Comparison of ENCODE assay signal across 23 cellular contexts in the genomic region with DNA sequence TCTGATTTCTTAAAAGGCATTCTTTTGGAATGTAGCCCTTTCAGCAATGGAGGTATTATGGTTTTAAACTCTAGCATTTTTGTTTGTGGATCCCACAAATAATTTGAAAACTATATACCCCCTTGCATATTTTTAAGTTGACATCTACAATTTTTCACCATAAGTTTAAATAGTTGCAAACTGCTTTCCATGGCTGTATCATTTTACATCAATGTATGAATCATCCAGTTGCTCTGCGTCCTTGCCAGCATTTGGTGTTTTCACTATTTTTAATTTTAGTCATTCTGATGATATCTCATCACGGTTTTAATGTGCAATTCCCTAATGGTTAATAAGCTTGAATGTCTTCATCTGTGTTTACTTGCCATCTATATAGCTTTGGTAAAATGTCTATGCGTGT. TPM values are rescaled to one million over a fixed set of nuclear protein-coding genes. Genes with fewer than 3 reads are reported as not detected.
DNase-seq lines count a peak whose midpoint lies in the region; FAIRE-seq and TF ChIP-seq lines count a peak whose summit lies in the region.
"Had no signal": no experiment of that assay in that cellular context is flagged by ENCODE, and none has a peak within 500 bp of the region (broad histone marks: within the 10 kb centered on the region; RNA-seq: fewer than 3 reads in every experiment).

No MANE protein-coding gene starts in this region.

- no peak overlapping the region for H3K9ac ChIP-seq in astrocyte (ENCODE audit: low read length)
- H3K9ac ChIP-seq: BLaER1, neural progenitor cell had no signal

- H3K4me2 ChIP-seq in astrocyte (ENCODE audit: low read length), result no peak overlapping the region
- H3K4me2 ChIP-seq: BLaER1, neural progenitor cell had no signal

- peak; percentile 76 for FAIRE-seq in astrocyte (lab: Jason Lieb, UNC)
- FAIRE-seq: TTC549 had no signal

- no peaks in the 10 kb centered on the region for H3K27me3 Mint-ChIP-seq in astrocyte (ENCODE audit: low read depth, unreplicated experiment)
- H3K27me3 Mint-ChIP-seq: stimulated activated naive CD8-positive, alpha-beta T cell treated with anti-CD3 and anti-CD28 coated beads, Interleukin-15, amount 100 ng/mL, for 72 hours; type B pancreatic cell had no signal

- H2AFZ ChIP-seq in astrocyte (ENCODE audit: low read depth, low read length), result no peak overlapping the region
- H2AFZ ChIP-seq: neural progenitor cell had no signal

- no peaks in the 10 kb centered on the region for H3K36me3 Mint-ChIP-seq in astrocyte (ENCODE audit: low read depth, unreplicated experiment)
- H3K36me3 Mint-ChIP-seq: neural progenitor cell, type B pancreatic cell had no signal

- H3K4me3 ChIP-seq in astrocyte (ENCODE audit: insufficient read depth, low read depth, low read length) (no peak overlapping the region), fibroblast of the aortic adventitia (ENCODE audit: low read depth, low read length) (no peak overlapping the region)
- H3K4me3 ChIP-seq: BLaER1, body of pancreas, heart right ventricle, neural progenitor cell, prostate gland, skin epidermis had no signal

- no peaks in the 10 kb centered on the region for H3K9me3 Mint-ChIP-seq in astrocyte (ENCODE audit: unreplicated experiment)
- H3K9me3 Mint-ChIP-seq: neural progenitor cell; stimulated activated naive CD8-positive, alpha-beta T cell treated with anti-CD3 and anti-CD28 coated beads, Interleukin-15, amount 100 ng/mL, for 72 hours; type B pancreatic cell had no signal

- no peak for TF ChIP-seq CTCF in astrocyte (IDR thresholded peaks at IDR 0.05; ENCODE audit: insufficient read depth, low read depth, low read length)
- no peak for TF ChIP-seq CTCF in fibroblast of the aortic adventitia (IDR thresholded peaks at IDR 0.05; ENCODE audit: insufficient read depth, low read length)

- H3K9me3 ChIP-seq in astrocyte (ENCODE audit: insufficient read depth, low read depth, low read length), result no peaks in the 10 kb centered on the region
- H3K9me3 ChIP-seq: BLaER1, body of pancreas, heart right ventricle, prostate gland had no signal

- H3K27ac ChIP-seq in astrocyte (ENCODE audit: low read depth, low read length), result no peak overlapping the region
- H3K27ac ChIP-seq: BLaER1, body of pancreas, heart right ventricle, neural progenitor cell, prostate gland, RWPE1, skin epidermis had no signal

- H3K4me3 Mint-ChIP-seq in astrocyte (ENCODE audit: unreplicated experiment), result no peak overlapping the region
- H3K4me3 Mint-ChIP-seq: neural progenitor cell; stimulated activated naive CD8-positive, alpha-beta T cell treated with anti-CD3 and anti-CD28 coated beads, Interleukin-15, amount 100 ng/mL, for 72 hours; type B pancreatic cell had no signal

- peaks cover 4% of the 10 kb centered on the region for H3K4me1 ChIP-seq in astrocyte (ENCODE audit: insufficient read depth, low read length)
- H3K4me1 ChIP-seq: prostate gland had no signal

- H3K79me2 ChIP-seq in astrocyte (ENCODE audit: insufficient read depth, low read length), result no peaks in the 10 kb centered on the region

- no peak overlapping the region for H3K27ac Mint-ChIP-seq in astrocyte (ENCODE audit: unreplicated experiment)
- H3K27ac Mint-ChIP-seq: neural progenitor cell; stimulated activated naive CD8-positive, alpha-beta T cell treated with anti-CD3 and anti-CD28 coated beads, Interleukin-15, amount 100 ng/mL, for 72 hours; type B pancreatic cell had no signal

- peak; percentile 68 for DNase-seq in ELR (ENCODE audit: low read depth)
- DNase-seq in HT1080 (ENCODE audit: low read depth), result peak; percentile 3
- DNase-seq in astrocyte (ENCODE audit: low read depth), result peak; percentile 77
- peak; percentile 54 for DNase-seq in fibroblast of the aortic adventitia (ENCODE audit: low read depth)
- DNase-seq in G401 (ENCODE audit: low spot score), result no peak
- no peak for DNase-seq in NCI-H69 (lab: John Stamatoyannopoulos, UW)
- no peak for DNase-seq in dermis blood vessel endothelial cell
- DNase-seq: activated CD4-positive, alpha-beta T cell treated with anti-CD3 and anti-CD28 coated beads, Interleukin-2, amount 50 U/mL, for 1 hour; activated CD8-positive, alpha-beta memory T cell treated with anti-CD3 and anti-CD28 coated beads, Interleukin-2, amount 50 U/mL, for 4 hours; body of pancreas; Calu3; erythroblast; heart right ventricle; NCI-H1930; stimulated activated naive CD8-positive, alpha-beta T cell treated with anti-CD3 and anti-CD28 coated beads, Interleukin-15, amount 100 ng/mL, for 72 hours; SW 1271 had no signal

- H3K4me1 Mint-ChIP-seq in astrocyte (ENCODE audit: low read depth, unreplicated experiment), result no peaks in the 10 kb centered on the region
- H3K4me1 Mint-ChIP-seq: neural progenitor cell had no signal

- in situ Hi-C loops in G401 (cut with HindIII; ENCODE audit: low sequenced_read_pairs), result no loop called here

- H3K27me3 ChIP-seq in astrocyte (ENCODE audit: insufficient read depth, low read length), result no peaks in the 10 kb centered on the region
- H3K27me3 ChIP-seq: BLaER1, body of pancreas, heart right ventricle, neural progenitor cell had no signal

- H4K20me1 ChIP-seq in astrocyte (ENCODE audit: insufficient read depth, low read length), result no peaks in the 10 kb centered on the region
- H4K20me1 ChIP-seq: BLaER1 had no signal

- no peaks in the 10 kb centered on the region for H3K36me3 ChIP-seq in astrocyte (ENCODE audit: insufficient read depth, low read length)
- H3K36me3 ChIP-seq: BLaER1, heart right ventricle, neural progenitor cell, prostate gland had no signal

RNA-seq across cellular contexts. Expression of a gene that starts 20.7 kb away (rescaled TPM):
- total RNA-seq in HT1080 (2014; rRNA removed; shearing (Covaris generic)), result 2.3 and 2.9 TPM in 2 replicates
- 4.2 and 5.3 TPM in 2 replicates for polyA plus RNA-seq in HT1080 (2015; cell fraction: cytosol; rRNA removed)
- polyA plus RNA-seq in HT1080 (2015; cell fraction: nucleus; rRNA removed), result 3.4 and 3.5 TPM in 2 replicates
- total RNA-seq in astrocyte, result 8.4 and 8.7 TPM in 2 replicates
- total RNA-seq in fibroblast of the aortic adventitia (ENCODE audit: low replicate concordance), result 17.1 and 19.0 TPM in 2 replicates
- total RNA-seq in G401 (2014; rRNA removed; shearing (Covaris generic)), result 3.2 and 4.2 TPM in 2 replicates
- 0.47 and 0.68 TPM in 2 replicates for total RNA-seq in dermis blood vessel endothelial cell

Comparison
In these comparisons a context has a peak if more than half of its experiments do, and no peak if none do; other contexts are left out.
1. DNase-seq: peak in ELR (single experiment), HT1080 (single experiment), astrocyte (single experiment) and fibroblast of the aortic adventitia (single experiment); none in G401 (single experiment), NCI-H69 (single experiment) and dermis blood vessel endothelial cell (single experiment).